In the genomic region with DNA sequence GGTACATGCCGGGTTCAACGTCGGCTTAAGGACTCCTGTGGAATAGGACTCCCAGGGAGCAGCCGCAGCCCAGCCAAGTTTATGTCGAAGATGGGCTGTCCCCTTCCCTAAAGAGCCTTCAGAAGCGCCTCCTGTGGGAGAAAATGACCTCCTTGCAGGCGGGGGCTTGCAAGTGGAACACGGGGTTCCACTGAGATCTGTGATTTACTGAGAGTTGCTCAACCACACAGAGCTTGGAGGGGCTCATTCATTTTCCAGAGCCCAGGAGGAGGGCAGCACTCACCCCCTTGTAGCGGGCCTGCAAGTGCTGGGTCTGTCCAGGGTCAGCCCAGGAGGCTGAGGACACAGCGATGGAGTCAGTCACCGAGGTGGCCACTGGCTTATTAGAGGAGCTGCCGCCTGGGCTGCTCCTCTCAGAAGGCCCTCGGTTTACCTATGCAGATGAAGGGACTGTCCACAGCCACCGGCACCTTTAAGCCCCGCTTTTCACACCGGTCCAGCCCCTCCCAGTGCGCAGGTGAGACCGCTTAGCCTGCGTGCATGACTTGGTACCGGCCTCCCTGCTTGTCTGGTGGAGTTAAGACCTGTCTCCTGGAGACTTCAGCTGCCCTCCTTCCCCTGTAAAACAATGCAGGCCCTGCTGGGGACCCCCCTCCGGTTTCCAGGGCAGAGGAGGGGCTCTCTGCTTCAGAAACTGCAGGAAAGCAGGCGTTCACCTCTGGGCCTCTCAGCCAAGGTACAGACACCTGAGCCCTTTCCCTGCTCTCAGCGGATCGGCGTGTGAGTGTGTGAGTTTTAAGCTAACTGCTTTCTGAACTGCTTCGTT, we compare ENCODE assay signal across 1 cellular context.
TF ChIP-seq lines count a peak whose summit lies in the region.

No MANE protein-coding gene starts in this region.

TF ChIP-seq in GM23338, 12 proteins besides CTCF, POLR2A, EP300 and RAD21:
- TF ChIP-seq, protein P1, sequence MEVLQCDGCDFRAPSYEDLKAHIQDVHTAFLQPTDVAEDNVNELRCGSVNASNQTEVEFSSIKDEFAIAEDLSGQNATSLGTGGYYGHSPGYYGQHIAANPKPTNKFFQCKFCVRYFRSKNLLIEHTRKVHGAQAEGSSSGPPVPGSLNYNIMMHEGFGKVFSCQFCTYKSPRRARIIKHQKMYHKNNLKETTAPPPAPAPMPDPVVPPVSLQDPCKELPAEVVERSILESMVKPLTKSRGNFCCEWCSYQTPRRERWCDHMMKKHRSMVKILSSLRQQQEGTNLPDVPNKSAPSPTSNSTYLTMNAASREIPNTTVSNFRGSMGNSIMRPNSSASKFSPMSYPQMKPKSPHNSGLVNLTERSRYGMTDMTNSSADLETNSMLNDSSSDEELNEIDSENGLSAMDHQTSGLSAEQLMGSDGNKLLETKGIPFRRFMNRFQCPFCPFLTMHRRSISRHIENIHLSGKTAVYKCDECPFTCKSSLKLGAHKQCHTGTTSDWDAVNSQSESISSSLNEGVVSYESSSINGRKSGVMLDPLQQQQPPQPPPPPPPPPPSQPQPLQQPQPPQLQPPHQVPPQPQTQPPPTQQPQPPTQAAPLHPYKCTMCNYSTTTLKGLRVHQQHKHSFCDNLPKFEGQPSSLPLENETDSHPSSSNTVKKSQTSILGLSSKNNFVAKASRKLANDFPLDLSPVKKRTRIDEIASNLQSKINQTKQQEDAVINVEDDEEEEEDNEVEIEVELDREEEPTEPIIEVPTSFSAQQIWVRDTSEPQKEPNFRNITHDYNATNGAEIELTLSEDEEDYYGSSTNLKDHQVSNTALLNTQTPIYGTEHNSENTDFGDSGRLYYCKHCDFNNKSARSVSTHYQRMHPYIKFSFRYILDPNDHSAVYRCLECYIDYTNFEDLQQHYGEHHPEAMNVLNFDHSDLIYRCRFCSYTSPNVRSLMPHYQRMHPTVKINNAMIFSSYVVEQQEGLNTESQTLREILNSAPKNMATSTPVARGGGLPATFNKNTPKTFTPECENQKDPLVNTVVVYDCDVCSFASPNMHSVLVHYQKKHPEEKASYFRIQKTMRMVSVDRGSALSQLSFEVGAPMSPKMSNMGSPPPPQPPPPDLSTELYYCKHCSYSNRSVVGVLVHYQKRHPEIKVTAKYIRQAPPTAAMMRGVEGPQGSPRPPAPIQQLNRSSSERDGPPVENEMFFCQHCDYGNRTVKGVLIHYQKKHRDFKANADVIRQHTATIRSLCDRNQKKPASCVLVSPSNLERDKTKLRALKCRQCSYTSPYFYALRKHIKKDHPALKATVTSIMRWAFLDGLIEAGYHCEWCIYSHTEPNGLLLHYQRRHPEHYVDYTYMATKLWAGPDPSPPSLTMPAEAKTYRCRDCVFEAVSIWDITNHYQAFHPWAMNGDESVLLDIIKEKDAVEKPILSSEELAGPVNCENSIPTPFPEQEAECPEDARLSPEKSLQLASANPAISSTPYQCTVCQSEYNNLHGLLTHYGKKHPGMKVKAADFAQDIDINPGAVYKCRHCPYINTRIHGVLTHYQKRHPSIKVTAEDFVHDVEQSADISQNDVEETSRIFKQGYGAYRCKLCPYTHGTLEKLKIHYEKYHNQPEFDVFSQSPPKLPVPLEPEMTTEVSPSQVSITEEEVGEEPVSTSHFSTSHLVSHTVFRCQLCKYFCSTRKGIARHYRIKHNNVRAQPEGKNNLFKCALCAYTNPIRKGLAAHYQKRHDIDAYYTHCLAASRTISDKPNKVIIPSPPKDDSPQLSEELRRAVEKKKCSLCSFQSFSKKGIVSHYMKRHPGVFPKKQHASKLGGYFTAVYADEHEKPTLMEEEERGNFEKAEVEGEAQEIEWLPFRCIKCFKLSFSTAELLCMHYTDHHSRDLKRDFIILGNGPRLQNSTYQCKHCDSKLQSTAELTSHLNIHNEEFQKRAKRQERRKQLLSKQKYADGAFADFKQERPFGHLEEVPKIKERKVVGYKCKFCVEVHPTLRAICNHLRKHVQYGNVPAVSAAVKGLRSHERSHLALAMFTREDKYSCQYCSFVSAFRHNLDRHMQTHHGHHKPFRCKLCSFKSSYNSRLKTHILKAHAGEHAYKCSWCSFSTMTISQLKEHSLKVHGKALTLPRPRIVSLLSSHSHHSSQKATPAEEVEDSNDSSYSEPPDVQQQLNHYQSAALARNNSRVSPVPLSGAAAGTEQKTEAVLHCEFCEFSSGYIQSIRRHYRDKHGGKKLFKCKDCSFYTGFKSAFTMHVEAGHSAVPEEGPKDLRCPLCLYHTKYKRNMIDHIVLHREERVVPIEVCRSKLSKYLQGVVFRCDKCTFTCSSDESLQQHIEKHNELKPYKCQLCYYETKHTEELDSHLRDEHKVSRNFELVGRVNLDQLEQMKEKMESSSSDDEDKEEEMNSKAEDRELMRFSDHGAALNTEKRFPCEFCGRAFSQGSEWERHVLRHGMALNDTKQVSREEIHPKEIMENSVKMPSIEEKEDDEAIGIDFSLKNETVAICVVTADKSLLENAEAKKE (CRISPR knock-in tag; IDR thresholded peaks at IDR 0.05): no peak
- TF ChIP-seq ZNF114 (CRISPR knock-in tag; IDR thresholded peaks at IDR 0.05) (no peak), EZH2 (IDR thresholded peaks at IDR 0.05; ENCODE audit: low read depth, unreplicated experiment) (no peak), ZNF331 (CRISPR knock-in tag; IDR thresholded peaks at IDR 0.05; ENCODE audit: low read depth) (no peak), EZH2phosphoT487 (IDR thresholded peaks at IDR 0.05; ENCODE audit: unreplicated experiment) (no peak), POLR2AphosphoS5 (IDR thresholded peaks at IDR 0.05; ENCODE audit: low read depth) (no peak), ETS1 (IDR thresholded peaks at IDR 0.05) (no peak), STAT1 (IDR thresholded peaks at IDR 0.05; ENCODE audit: unreplicated experiment) (no peak), JUNB (IDR thresholded peaks at IDR 0.05; ENCODE audit: unreplicated experiment) (no peak), CREB1 (CRISPR knock-in tag; IDR thresholded peaks at IDR 0.05; ENCODE audit: low read depth) (no peak), NANOG (IDR thresholded peaks at IDR 0.05; ENCODE audit: borderline replicate concordance) (no peak), REST (IDR thresholded peaks at IDR 0.05; ENCODE audit: unreplicated experiment) (no peak)
TF ChIP-seq in GM23338: peak in this region for 0.
